ENCODE assay signal across 10 cellular contexts in genomic region chr9:71793386-71794105, GRCh38. TPM values are rescaled to one million over a fixed set of nuclear protein-coding genes. Genes with fewer than 3 reads are reported as not detected.
DNase-seq lines count a peak whose midpoint lies in the region; ATAC-seq, FAIRE-seq and TF ChIP-seq lines count a peak whose summit lies in the region.
"Had no signal": no experiment of that assay in that cellular context is flagged by ENCODE, and none has a peak within 500 bp of the region (broad histone marks: within the 10 kb centered on the region; RNA-seq: fewer than 3 reads in every experiment).

No MANE protein-coding gene starts in this region.

- H3K4me1 ChIP-seq in pancreas (peaks cover 0 to 11% (median 0%) of the 10 kb centered on the region in 3 donors), PC-9 (replicated peaks; ENCODE audit: insufficient read depth) (no peaks in the 10 kb centered on the region)

- no peak for TF ChIP-seq CTCF in choroid plexus epithelial cell (conservative IDR thresholded peaks at IDR 0.05; ENCODE audit: low read depth, low read length)
- no peak for TF ChIP-seq CTCF in pancreas (IDR thresholded peaks at IDR 0.05)
- no peak for TF ChIP-seq CTCF in PC-9 (conservative IDR thresholded peaks at IDR 0.05)

- H3K36me3 ChIP-seq in pancreas, result no peaks in the 10 kb centered on the region
- no peaks in the 10 kb centered on the region for H3K36me3 ChIP-seq in PC-9 (ENCODE audit: low read depth)

- no TSS peak for BruUV-seq in PC-9 (replicated peaks; lab: Mats Ljungman, UMichigan)

- no peaks in the 10 kb centered on the region for H3K9me3 ChIP-seq in pancreas
- no peaks in the 10 kb centered on the region for H3K9me3 ChIP-seq in PC-9 (ENCODE audit: insufficient read depth, low read depth)

- no peaks in the 10 kb centered on the region for H3K79me2 ChIP-seq in PC-9 (ENCODE audit: low read depth)

- 59 to 69% methylated on average over 2 of the region's 2 CpGs for WGBS in pancreas, 2 donors

- H3K9me2 ChIP-seq in PC-9 (ENCODE audit: insufficient read depth), result no peaks in the 10 kb centered on the region

- ATAC-seq in GM19395 (IDR thresholded peaks at IDR 0.05; ENCODE audit: unreplicated experiment) (peak; percentile 42), HG03378 (IDR thresholded peaks at IDR 0.05; ENCODE audit: unreplicated experiment) (peak; percentile 30), pancreas (peak; percentile 67 to 93 (median 86))

- H3K27me3 ChIP-seq in pancreas (no peaks in the 10 kb centered on the region), PC-9 (ENCODE audit: insufficient read depth, low read depth) (no peaks in the 10 kb centered on the region)

- intact Hi-C loops in pancreas (cut with DNase I) (no loop called here), PC-9 (cut with micrococcal nuclease; ENCODE audit: unreplicated experiment) (no loop called here)

- no peaks in the 10 kb centered on the region for H3F3A ChIP-seq in PC-9 (ENCODE audit: insufficient read depth, low read depth)

- CTCF ChIA-PET in PC-9 (lab: Charles Lee), result no interaction called here

- H4K20me1 ChIP-seq in PC-9 (ENCODE audit: insufficient read depth), result no peaks in the 10 kb centered on the region

- no peak overlapping the region for H3K4me2 ChIP-seq in PC-9

- H2AFZ ChIP-seq in PC-9, result no peak overlapping the region

- H3K27ac ChIP-seq in pancreas, result peak overlapping the region; percentile 13 to 43 (median 40)
- H3K27ac ChIP-seq in PC-9, result no peak overlapping the region

- peak; percentile 55 for DNase-seq in choroid plexus epithelial cell (ENCODE audit: low read depth)
- no peak for DNase-seq in pancreas
- DNase-seq in SIG-M5 treated with dmso at 0.1 percent for 504 hours (lab: John Stamatoyannopoulos, UW; ENCODE audit: unreplicated experiment), result no peak
- no peak for DNase-seq in NCI-H2081 (lab: John Stamatoyannopoulos, UW)
- DNase-seq in PC-9, result no peak
- DNase-seq in nucleus accumbens (lab: John Stamatoyannopoulos, UW), result no peak
- DNase-seq: stimulated activated CD4-positive, alpha-beta T cell treated with anti-CD3 and anti-CD28 coated beads, Interleukin-2, amount 100 ng/mL, for 24 hours had no signal

- FAIRE-seq in pancreas (lab: Jason Lieb, UNC), result no peak
- FAIRE-seq: TTC549 had no signal

- POLR2A ChIA-PET in PC-9 (lab: Charles Lee; ENCODE audit: unreplicated experiment), result interaction anchor here (0.6 kb wide), 1 partner anchor 411 kb away, joined by 4 read pairs; no protein-coding TSS in a partner anchor

- H3K4me3 ChIP-seq in choroid plexus epithelial cell (ENCODE audit: low read depth, low read length), result no peak overlapping the region
- no peak overlapping the region for H3K4me3 ChIP-seq in pancreas
- H3K4me3 ChIP-seq in PC-9, result no peak overlapping the region

RNA-seq across cellular contexts. Expression of gene CEMIP2, which starts 25.2 kb away (rescaled TPM):
- 10 to 100 TPM; 16.2 to 42.1 (median 27.3) TPM for total RNA-seq in pancreas
- polyA plus RNA-seq in pancreas, result 10 to 100 TPM; 14.3 to 18.5 TPM
- 60.7 and 77.0 TPM in 2 replicates for total RNA-seq in PC-9 (2021)

Comparison
In these comparisons a context has a peak if more than half of its experiments do, and no peak if none do; other contexts are left out.
1. ATAC-seq: peak in every context shown above with its lines; median percentile 86 in pancreas; 42 in GM19395; 30 in HG03378.